In the genomic region with DNA sequence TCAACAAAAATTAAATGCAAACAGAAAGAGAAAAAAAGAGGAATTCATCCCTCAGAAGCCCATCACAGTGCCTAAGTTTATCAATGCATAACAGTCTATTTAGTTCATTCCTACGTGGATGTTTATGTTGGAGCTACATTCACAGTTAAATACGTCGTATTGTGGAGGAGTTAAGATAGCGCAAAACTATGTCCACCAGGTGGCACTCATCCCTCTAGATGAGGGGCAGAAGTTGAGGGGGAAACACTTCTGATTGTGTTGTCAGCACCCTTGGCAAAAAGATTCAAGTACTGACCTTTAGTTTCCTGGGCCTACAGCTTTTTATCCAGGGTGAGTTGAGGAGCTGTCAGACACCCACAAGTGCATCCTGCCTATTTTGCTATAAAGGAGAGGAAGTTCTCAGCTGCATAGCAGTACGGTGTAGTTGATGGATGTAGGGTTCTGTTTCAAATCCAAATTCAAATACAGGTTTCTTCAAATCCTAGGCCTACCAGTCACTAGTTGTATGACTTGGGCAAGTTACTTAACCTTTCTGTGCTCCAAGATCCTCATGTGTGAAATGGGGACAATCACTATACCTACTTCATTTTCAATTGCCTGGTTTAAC, we compare ENCODE assay signal across 8 cellular contexts. TPM values are rescaled to one million over a fixed set of nuclear protein-coding genes. Genes with fewer than 3 reads are reported as not detected.
A peak's percentile ranks its signal among the peaks of the same experiment; 100 is the strongest.
DNase-seq lines count a peak whose midpoint lies in the region; ATAC-seq and TF ChIP-seq lines count a peak whose summit lies in the region.

No MANE protein-coding gene starts in this region.

- ATAC-seq in GM19035 (IDR thresholded peaks at IDR 0.05; ENCODE audit: unreplicated experiment): peak; percentile 59

- peaks cover 0 to 1% (median 0%) of the 10 kb centered on the region in 3 donors for H3K27me3 Mint-ChIP-seq in CD14-positive monocyte (ENCODE audit: low read depth in 3 of 3)

- intact Hi-C loops in CD14-positive monocyte (cut with micrococcal nuclease): no loop called here

- peaks cover 0 to 2% (median 0%) of the 10 kb centered on the region in 7 donors for H3K9me3 Mint-ChIP-seq in CD14-positive monocyte

- peak; percentile 66 for TF ChIP-seq CTCF in CD14-positive monocyte (IDR thresholded peaks at IDR 0.05)
- peak; percentile 62 for TF ChIP-seq CTCF in cardiac fibroblast (IDR thresholded peaks at IDR 0.05; ENCODE audit: low read depth, low read length)

- no peaks in the 10 kb centered on the region for H3K36me3 Mint-ChIP-seq in CD14-positive monocyte

- no peaks in the 10 kb centered on the region for H3K4me1 Mint-ChIP-seq in CD14-positive monocyte

- no peak overlapping the region for H3K4me3 ChIP-seq in cardiac fibroblast (replicated peaks in 1 of 2; ENCODE audit: low read depth in 2 of 2, low read length in 2 of 2)

- H3K4me3 Mint-ChIP-seq in CD14-positive monocyte: no peak overlapping the region

- in situ Hi-C loops in KBM-7 (cut with MboI; ENCODE audit: low pct_unique_long_range_greater_than_20kb, low sequenced_read_pairs): no loop called here

- DNase-seq in CD14-positive monocyte (ENCODE audit: low spot score) (no peak), KBM-7 (peak; percentile 85), SHP77 treated with DMSO at 0.1 percent for 48 hours (lab: John Stamatoyannopoulos, UW) (peak; percentile 41), cardiac fibroblast (ENCODE audit: low read depth in 2 of 2) (peak; percentile 87 to 90), left kidney (ENCODE audit: low read depth, low spot score) (peak; percentile 90)
- DNase-seq in stimulated activated CD8-positive, alpha-beta memory T cell treated with anti-CD3 and anti-CD28 coated beads, Interleukin-7, amount 100 ng/mL, for 4 hours (ENCODE audit: low read depth in 2 of 2): peak; percentile 7 to 26
- DNase-seq in central memory CD4-positive, alpha-beta T cell: no peak

- no peak overlapping the region for H3K27ac Mint-ChIP-seq in CD14-positive monocyte

RNA-seq across cellular contexts. Expression of gene MYO1B, which starts 26.8 kb away (rescaled TPM):
- polyA plus RNA-seq in CD14-positive monocyte: not detected

Comparison
In these comparisons a context has a peak if more than half of its experiments do, and no peak if none do; other contexts are left out.
1. DNase-seq: peak in KBM-7 (single experiment), SHP77 treated with DMSO at 0.1 percent for 48 hours (single experiment), cardiac fibroblast (2 of 2), left kidney (single experiment) and stimulated activated CD8-positive, alpha-beta memory T cell treated with anti-CD3 and anti-CD28 coated beads, Interleukin-7, amount 100 ng/mL, for 4 hours (2 of 2); none in CD14-positive monocyte (single experiment) and central memory CD4-positive, alpha-beta T cell (single experiment).